In the genomic region with DNA sequence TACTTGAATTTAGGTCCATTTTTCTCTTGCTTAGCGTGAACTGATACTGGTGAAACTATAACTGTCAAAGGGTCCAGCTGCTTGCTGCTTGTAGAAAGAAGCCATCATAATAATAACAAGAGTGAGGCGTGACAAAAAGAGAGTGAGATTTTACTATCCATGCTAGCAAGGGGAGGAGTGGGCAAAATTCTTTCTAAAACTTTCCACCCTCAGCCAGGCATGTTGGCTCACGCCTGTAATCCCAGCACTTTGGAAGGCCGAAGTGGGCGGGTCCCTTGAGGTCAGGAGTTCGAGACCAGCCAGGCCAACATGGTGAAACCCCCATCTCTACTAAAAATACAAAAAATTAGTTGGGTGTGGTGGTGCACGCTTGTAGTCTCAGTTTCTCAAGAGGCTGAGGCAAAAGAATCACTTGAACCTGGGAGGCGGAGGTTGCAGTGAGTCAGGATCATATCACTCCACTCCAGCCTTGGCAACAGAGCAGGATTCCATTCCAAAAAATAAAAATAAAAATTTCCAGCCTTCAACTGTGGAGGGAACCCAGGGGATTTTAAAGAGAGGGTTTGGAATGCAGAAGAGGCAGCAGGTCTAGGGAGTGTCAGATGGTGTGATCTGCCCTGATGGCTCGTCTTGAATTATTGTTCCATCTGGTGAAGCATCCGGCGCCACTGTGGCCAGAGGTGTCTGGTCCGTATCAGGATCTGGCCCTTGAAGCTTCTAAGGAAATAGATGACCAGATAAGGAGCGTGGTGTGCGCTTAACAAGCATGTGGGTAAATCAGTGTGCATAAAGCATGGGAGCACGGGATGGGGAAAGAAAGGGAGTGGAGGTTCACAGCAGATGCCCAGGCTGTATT, we compare ENCODE assay signal across 9 cellular contexts. TPM values are rescaled to one million over a fixed set of nuclear protein-coding genes. Genes with fewer than 3 reads are reported as not detected.
DNase-seq lines count a peak whose midpoint lies in the region; ATAC-seq and TF ChIP-seq lines count a peak whose summit lies in the region.
"Had no signal": no experiment of that assay in that cellular context is flagged by ENCODE, and none has a peak within 500 bp of the region (broad histone marks: within the 10 kb centered on the region; RNA-seq: fewer than 3 reads in every experiment).

No MANE protein-coding gene starts in this region.

- no peaks in the 10 kb centered on the region for H3K27me3 Mint-ChIP-seq in activated CD4-positive, alpha-beta T cell treated with anti-CD3 and anti-CD28 coated beads, Interleukin-2, amount 10 ng/mL, durations not matched to agents 7 days and 5 days
- H3K27me3 Mint-ChIP-seq in stimulated activated naive CD8-positive, alpha-beta T cell treated with anti-CD3 and anti-CD28 coated beads, Interleukin-15, amount 100 ng/mL, for 72 hours: no peaks in the 10 kb centered on the region

- H3K27ac Mint-ChIP-seq in activated CD4-positive, alpha-beta T cell treated with anti-CD3 and anti-CD28 coated beads, Interleukin-2, amount 10 ng/mL, durations not matched to agents 7 days and 5 days: peak overlapping the region; percentile 67
- peak overlapping the region; percentile 0 to 77 for H3K27ac Mint-ChIP-seq in stimulated activated naive CD8-positive, alpha-beta T cell treated with anti-CD3 and anti-CD28 coated beads, Interleukin-15, amount 100 ng/mL, for 72 hours

- peaks cover 27% of the 10 kb centered on the region for H3K36me3 Mint-ChIP-seq in activated CD4-positive, alpha-beta T cell treated with anti-CD3 and anti-CD28 coated beads, Interleukin-2, amount 10 ng/mL, durations not matched to agents 7 days and 5 days (ENCODE audit: low read depth)

- no peaks in the 10 kb centered on the region for H3K9me3 Mint-ChIP-seq in activated CD4-positive, alpha-beta T cell treated with anti-CD3 and anti-CD28 coated beads, Interleukin-2, amount 10 ng/mL, durations not matched to agents 7 days and 5 days
- H3K9me3 Mint-ChIP-seq in stimulated activated naive CD8-positive, alpha-beta T cell treated with anti-CD3 and anti-CD28 coated beads, Interleukin-15, amount 100 ng/mL, for 72 hours: no peaks in the 10 kb centered on the region

- H3K27me3 ChIP-seq in MG63: no peaks in the 10 kb centered on the region
- H3K27me3 ChIP-seq: SJSA1 had no signal

- no peak overlapping the region for H3K4me3 ChIP-seq in MG63
- no peak overlapping the region for H3K4me3 ChIP-seq in fibroblast of villous mesenchyme (ENCODE audit: low read depth, low read length)
- H3K4me3 ChIP-seq: SJSA1 had no signal

- no peak for TF ChIP-seq CTCF in fibroblast of villous mesenchyme (IDR thresholded peaks at IDR 0.05; ENCODE audit: insufficient read depth, low read depth, low read length)

- DNase-seq in activated CD4-positive, alpha-beta T cell treated with anti-CD3 and anti-CD28 coated beads, Interleukin-2, amount 10 ng/mL, durations not matched to agents 7 days and 5 days: no peak
- DNase-seq in activated CD4-positive, alpha-beta T cell treated with anti-CD3 and anti-CD28 coated beads for 1 hour: no peak
- DNase-seq in MG63 (peak; percentile 10), fibroblast of villous mesenchyme (ENCODE audit: low read depth) (peak; percentile 90), iPS-NIHi7 (ENCODE audit: extremely low spot score) (no peak), SIG-M5 treated with dmso at 0.1 percent for 504 hours (lab: John Stamatoyannopoulos, UW; ENCODE audit: unreplicated experiment) (no peak), NCI-H1092 treated with DMSO at 0.1 percent for 48 hours (lab: John Stamatoyannopoulos, UW) (no peak)
- DNase-seq in stimulated activated naive CD8-positive, alpha-beta T cell treated with anti-CD3 and anti-CD28 coated beads, Interleukin-15, amount 100 ng/mL, for 72 hours: no peak

- POLR2A ChIA-PET in activated CD4-positive, alpha-beta T cell treated with anti-CD3 and anti-CD28 coated beads, Interleukin-2, amount 10 ng/mL, durations not matched to agents 7 days and 5 days (lab: Charles Lee): no interaction called here

- no peak overlapping the region for H3K4me3 Mint-ChIP-seq in activated CD4-positive, alpha-beta T cell treated with anti-CD3 and anti-CD28 coated beads, Interleukin-2, amount 10 ng/mL, durations not matched to agents 7 days and 5 days
- H3K4me3 Mint-ChIP-seq in stimulated activated naive CD8-positive, alpha-beta T cell treated with anti-CD3 and anti-CD28 coated beads, Interleukin-15, amount 100 ng/mL, for 72 hours: peak overlapping the region; percentile 2 to 60

- no peaks in the 10 kb centered on the region for H3K36me3 ChIP-seq in MG63

- no peaks in the 10 kb centered on the region for H3K9me3 ChIP-seq in MG63
- H3K9me3 ChIP-seq: SJSA1 had no signal

- ATAC-seq in stimulated activated naive CD8-positive, alpha-beta T cell treated with anti-CD3 and anti-CD28 coated beads, Interleukin-15, amount 100 ng/mL, for 72 hours: peak; percentile 30

- H3K4me1 Mint-ChIP-seq in activated CD4-positive, alpha-beta T cell treated with anti-CD3 and anti-CD28 coated beads, Interleukin-2, amount 10 ng/mL, durations not matched to agents 7 days and 5 days: peaks cover 39% of the 10 kb centered on the region
- peaks cover 36% of the 10 kb centered on the region for H3K4me1 Mint-ChIP-seq in stimulated activated naive CD8-positive, alpha-beta T cell treated with anti-CD3 and anti-CD28 coated beads, Interleukin-15, amount 100 ng/mL, for 72 hours

- CTCF ChIA-PET in activated CD4-positive, alpha-beta T cell treated with anti-CD3 and anti-CD28 coated beads, Interleukin-2, amount 10 ng/mL, durations not matched to agents 7 days and 5 days (lab: Charles Lee): no interaction called here

RNA-seq across cellular contexts. Expression of a gene that starts 51.8 kb away (rescaled TPM):
- total RNA-seq in activated CD4-positive, alpha-beta T cell treated with anti-CD3 and anti-CD28 coated beads, Interleukin-2, amount 10 ng/mL, durations not matched to agents 7 days and 5 days: under 1 TPM; 0.73 to 0.79 TPM
- total RNA-seq in MG63 (2014; rRNA removed; shearing (Covaris generic); ENCODE audit: low replicate concordance): 0.43 TPM in 1 of 2 replicates, not detected in the other
- 0.32 and 1.3 TPM in 2 replicates for total RNA-seq in fibroblast of villous mesenchyme

RNA-seq across cellular contexts. Expression of a gene that starts 52.7 kb away (rescaled TPM):
- 10 to 100 TPM; 12.0 to 12.8 TPM for total RNA-seq in activated CD4-positive, alpha-beta T cell treated with anti-CD3 and anti-CD28 coated beads, Interleukin-2, amount 10 ng/mL, durations not matched to agents 7 days and 5 days
- total RNA-seq in MG63 (2014; rRNA removed; shearing (Covaris generic); ENCODE audit: low replicate concordance): 1.2 and 1.7 TPM in 2 replicates
- total RNA-seq in fibroblast of villous mesenchyme: 3.0 and 3.2 TPM in 2 replicates

Comparison
In these comparisons a context has a peak if more than half of its experiments do, and no peak if none do; other contexts are left out.
1. DNase-seq: peak in MG63 (single experiment) and fibroblast of villous mesenchyme (single experiment); none in activated CD4-positive, alpha-beta T cell treated with anti-CD3 and anti-CD28 coated beads, Interleukin-2, amount 10 ng/mL, durations not matched to agents 7 days and 5 days (single experiment), activated CD4-positive, alpha-beta T cell treated with anti-CD3 and anti-CD28 coated beads for 1 hour (single experiment), stimulated activated naive CD8-positive, alpha-beta T cell treated with anti-CD3 and anti-CD28 coated beads, Interleukin-15, amount 100 ng/mL, for 72 hours (0 of 2), iPS-NIHi7 (single experiment), SIG-M5 treated with dmso at 0.1 percent for 504 hours (single experiment) and NCI-H1092 treated with DMSO at 0.1 percent for 48 hours (single experiment).